In genomic region chr3:52215351-52215750, GRCh38 we compare ENCODE assay signal across 29 cellular contexts. TPM values are rescaled to one million over a fixed set of nuclear protein-coding genes. Genes with fewer than 3 reads are reported as not detected.
A peak's percentile ranks its signal among the peaks of the same experiment; 100 is the strongest.
DNase-seq lines count a peak whose midpoint lies in the region; ATAC-seq and TF ChIP-seq lines count a peak whose summit lies in the region.
"Had no signal": no experiment of that assay in that cellular context is flagged by ENCODE, and none has a peak within 500 bp of the region (broad histone marks: within the 10 kb centered on the region; RNA-seq: fewer than 3 reads in every experiment).

No MANE protein-coding gene starts in this region.

- intact Hi-C loops in right cardiac atrium (cut with DNase I), result no loop called here
- intact Hi-C loops in cardiac septum (cut with DNase I), result loop anchor here (10.0 kb wide), 1 partner anchor 211 kb away; no protein-coding TSS in a partner anchor
- intact Hi-C loops in A673 (cut with micrococcal nuclease; ENCODE audit: unreplicated experiment), result no loop called here

- H3K36me3 ChIP-seq in subcutaneous abdominal adipose tissue (ENCODE audit: control insufficient read depth in 5 of 5, insufficient read depth in 5 of 5, low read length in 5 of 5), result peaks cover 5 to 55% (median 52%) of the 10 kb centered on the region in 5 donors
- H3K36me3 ChIP-seq in A673 (ENCODE audit: insufficient read depth, low read length, poor library complexity, severe bottlenecking), result peaks cover 22% of the 10 kb centered on the region
- H3K36me3 ChIP-seq: ovary had no signal

- WGBS in right cardiac atrium, result 88% methylated on average over 7 of the region's 7 CpGs

- H3K4me3 Mint-ChIP-seq in T-helper 2 cell treated with Interferon-gamma antibody and Interleukin-4, amounts not matched to agents 5 μg/mL and 100 μg/mL, for 36 hours, result no peak overlapping the region
- peak overlapping the region; percentile 2 for H3K4me3 Mint-ChIP-seq in endothelial cell (ENCODE audit: unreplicated experiment)
- H3K4me3 Mint-ChIP-seq: stimulated activated naive CD8-positive, alpha-beta T cell treated with anti-CD3 and anti-CD28 coated beads, Interleukin-15, amount 100 ng/mL, for 72 hours had no signal

- H3K4me3 ChIP-seq in right cardiac atrium (ENCODE audit: low read length), result no peak overlapping the region
- H3K4me3 ChIP-seq in subcutaneous abdominal adipose tissue (ENCODE audit: low read depth in 1 of 5, low read length in 5 of 5), result no peak overlapping the region
- H3K4me3 ChIP-seq in A673 (ENCODE audit: low read depth, low read length, poor library complexity, severe bottlenecking), result no peak overlapping the region
- H3K4me3 ChIP-seq: body of pancreas, esophagus muscularis mucosa, lower lobe of right lung, ovary had no signal

- H3K4me1 ChIP-seq in right cardiac atrium (ENCODE audit: control insufficient read depth, insufficient read depth, low read length) (peaks cover 15% of the 10 kb centered on the region), subcutaneous abdominal adipose tissue (ENCODE audit: control insufficient read depth in 5 of 5, insufficient read depth in 5 of 5, low read length in 5 of 5) (peaks cover 14 to 67% (median 57%) of the 10 kb centered on the region in 5 donors), A673 (ENCODE audit: insufficient read depth, low read length, poor library complexity, severe bottlenecking) (no peaks in the 10 kb centered on the region)

- DNase-seq in T-helper 2 cell treated with Interferon-gamma antibody and Interleukin-4, amounts not matched to agents 5 μg/mL and 100 μg/mL, for 36 hours (ENCODE audit: low spot score), result no peak
- DNase-seq in T-helper 2 cell (no peak), right cardiac atrium (peak in 2 of 3 donors; percentile 23 to 37), cardiac septum (ENCODE audit: low spot score) (no peak), endothelial cell (ENCODE audit: low spot score) (no peak), NCI-H1048 (lab: John Stamatoyannopoulos, UW) (no peak), A673 (ENCODE audit: low spot score) (no peak)
- DNase-seq: 8988T; activated T-cell treated with anti-CD3 and anti-CD28 coated beads, Interleukin-2, amount 50 U/mL, for 1 hour; AML-193; body of pancreas; COR-L47; DND-41; effector CD8-positive, alpha-beta T cell; hypothalamus; lower lobe of right lung; NCI-H2227 treated with DMSO at 0.1 percent for 48 hours; NCI-H748 treated with DMSO at 0.1 percent for 48 hours; OCI-M1; ovary; SIG-M5; stimulated activated CD4-positive, alpha-beta T cell treated with anti-CD3 and anti-CD28 coated beads, Interleukin-12 subunit alpha, Interleukin-12 subunit beta, amount 100 ng/mL, for 4 hours; stimulated activated naive CD8-positive, alpha-beta T cell treated with anti-CD3 and anti-CD28 coated beads, Interleukin-15, amount 100 ng/mL, for 72 hours; trophoblast cell had no signal

- TF ChIP-seq CTCF in endothelial cell (IDR thresholded peaks at IDR 0.05; ENCODE audit: unreplicated experiment) (no peak), A673 (conservative IDR thresholded peaks at IDR 0.05; ENCODE audit: low read depth, low read length) (no peak)

- H3K27me3 Mint-ChIP-seq in T-helper 2 cell treated with Interferon-gamma antibody and Interleukin-4, amounts not matched to agents 5 μg/mL and 100 μg/mL, for 36 hours (ENCODE audit: low read depth), result no peaks in the 10 kb centered on the region
- H3K27me3 Mint-ChIP-seq in endothelial cell (ENCODE audit: unreplicated experiment), result peaks cover 1% of the 10 kb centered on the region
- H3K27me3 Mint-ChIP-seq: stimulated activated naive CD8-positive, alpha-beta T cell treated with anti-CD3 and anti-CD28 coated beads, Interleukin-15, amount 100 ng/mL, for 72 hours had no signal

- H3K9ac ChIP-seq in subcutaneous abdominal adipose tissue (ENCODE audit: low read length in 5 of 5), result no peak overlapping the region
- H3K9ac ChIP-seq: KMS-11 had no signal

- CTCF ChIA-PET in A673 (lab: Charles Lee), result no interaction called here

- H3K27ac ChIP-seq in right cardiac atrium (ENCODE audit: low read length) (no peak overlapping the region), subcutaneous abdominal adipose tissue (ENCODE audit: low read depth, low read length) (peak overlapping the region; percentile 78), A673 (ENCODE audit: low read depth, low read length, poor library complexity, severe bottlenecking) (no peak overlapping the region)
- H3K27ac ChIP-seq: KMS-11, lower lobe of right lung, ovary had no signal

- H3K4me1 Mint-ChIP-seq in T-helper 2 cell treated with Interferon-gamma antibody and Interleukin-4, amounts not matched to agents 5 μg/mL and 100 μg/mL, for 36 hours (ENCODE audit: low read depth), result peaks cover 38% of the 10 kb centered on the region
- peaks cover 27% of the 10 kb centered on the region for H3K4me1 Mint-ChIP-seq in endothelial cell (ENCODE audit: unreplicated experiment)

- H3K27ac Mint-ChIP-seq in T-helper 2 cell treated with Interferon-gamma antibody and Interleukin-4, amounts not matched to agents 5 μg/mL and 100 μg/mL, for 36 hours, result peak overlapping the region; percentile 57
- H3K27ac Mint-ChIP-seq in endothelial cell (ENCODE audit: unreplicated experiment), result peak overlapping the region; percentile 1

- no peaks in the 10 kb centered on the region for H3K27me3 ChIP-seq in right cardiac atrium (ENCODE audit: control insufficient read depth, insufficient read depth)
- H3K27me3 ChIP-seq in subcutaneous abdominal adipose tissue (ENCODE audit: control insufficient read depth in 5 of 5, insufficient read depth in 4 of 5, low read length in 5 of 5), result no peaks in the 10 kb centered on the region
- no peaks in the 10 kb centered on the region for H3K27me3 ChIP-seq in A673 (replicated peaks; ENCODE audit: insufficient read depth, low read depth, low read length, poor library complexity)
- H3K27me3 ChIP-seq: body of pancreas, esophagus muscularis mucosa, ovary had no signal

- no peak for ATAC-seq in right cardiac atrium
- ATAC-seq: body of pancreas; lower lobe of right lung; stimulated activated naive CD8-positive, alpha-beta T cell treated with anti-CD3 and anti-CD28 coated beads, Interleukin-15, amount 100 ng/mL, for 72 hours had no signal

- no peaks in the 10 kb centered on the region for H3K9me3 ChIP-seq in right cardiac atrium (ENCODE audit: control insufficient read depth, low read length)
- H3K9me3 ChIP-seq in subcutaneous abdominal adipose tissue (ENCODE audit: control insufficient read depth in 5 of 5, low read length in 5 of 5), result no peaks in the 10 kb centered on the region
- H3K9me3 ChIP-seq in A673 (ENCODE audit: low read depth, low read length, poor library complexity, severe bottlenecking), result no peaks in the 10 kb centered on the region
- H3K9me3 ChIP-seq: body of pancreas, esophagus muscularis mucosa, lower lobe of right lung, ovary had no signal

- POLR2A ChIA-PET in A673 (lab: Charles Lee; ENCODE audit: low non-redundant PET), result no interaction called here

- H3K36me3 Mint-ChIP-seq in T-helper 2 cell treated with Interferon-gamma antibody and Interleukin-4, amounts not matched to agents 5 μg/mL and 100 μg/mL, for 36 hours (ENCODE audit: low read depth), result peaks cover 48% of the 10 kb centered on the region
- H3K36me3 Mint-ChIP-seq in endothelial cell (ENCODE audit: low read depth, unreplicated experiment), result peaks cover 26% of the 10 kb centered on the region

- H3K9me3 Mint-ChIP-seq in T-helper 2 cell treated with Interferon-gamma antibody and Interleukin-4, amounts not matched to agents 5 μg/mL and 100 μg/mL, for 36 hours, result no peaks in the 10 kb centered on the region
- no peaks in the 10 kb centered on the region for H3K9me3 Mint-ChIP-seq in endothelial cell (ENCODE audit: unreplicated experiment)
- H3K9me3 Mint-ChIP-seq: stimulated activated naive CD8-positive, alpha-beta T cell treated with anti-CD3 and anti-CD28 coated beads, Interleukin-15, amount 100 ng/mL, for 72 hours had no signal

- no TSS peak for BruUV-seq in A673 (replicated peaks; lab: Mats Ljungman, UMichigan)

RNA-seq across cellular contexts. Expression of gene TLR9, which starts 10.1 kb away (rescaled TPM):
- total RNA-seq in right cardiac atrium (under 1 TPM; 0.09 to 0.24 (median 0.20) TPM), cardiac septum (0.16 TPM), endothelial cell (ENCODE audit: unreplicated experiment) (not detected), A673 (2021) (not detected in 2 replicates)
- polyA plus RNA-seq in right cardiac atrium, result 0.05 TPM
- total RNA-seq: frontal cortex, HT1080 had no signal

RNA-seq across cellular contexts. Expression of gene ALAS1, which starts 17.4 kb away (rescaled TPM):
- total RNA-seq in right cardiac atrium (100 to 1,000 TPM in 3 of 4 donors, 10 to 100 TPM in 1; 95.7 to 123 (median 110) TPM), cardiac septum (154 TPM), endothelial cell (ENCODE audit: unreplicated experiment) (59.1 TPM), A673 (2021) (52.2 and 58.6 TPM in 2 replicates)
- polyA plus RNA-seq in right cardiac atrium, result 119 TPM

RNA-seq across cellular contexts. Expression of gene TWF2, which starts 23.6 kb away (rescaled TPM):
- total RNA-seq in right cardiac atrium, result 10 to 100 TPM; 32.0 to 70.0 (median 45.0) TPM
- polyA plus RNA-seq in right cardiac atrium, result 56.5 TPM
- total RNA-seq in cardiac septum, result 69.5 TPM
- 85.3 TPM for total RNA-seq in endothelial cell (ENCODE audit: unreplicated experiment)
- total RNA-seq in A673 (2021), result 18.3 and 21.0 TPM in 2 replicates

RNA-seq across cellular contexts. Expression of gene PPM1M, which starts 30.2 kb away (rescaled TPM):
- total RNA-seq in right cardiac atrium (10 to 100 TPM; 11.3 to 16.3 (median 14.7) TPM), cardiac septum (8.9 TPM), endothelial cell (ENCODE audit: unreplicated experiment) (15.0 TPM), A673 (2021) (3.6 and 5.8 TPM in 2 replicates)
- 9.5 TPM for polyA plus RNA-seq in right cardiac atrium

Comparison
In these comparisons a context has a peak if more than half of its experiments do, and no peak if none do; other contexts are left out.
1. DNase-seq: peak in right cardiac atrium (2 of 3); none in T-helper 2 cell treated with Interferon-gamma antibody and Interleukin-4, amounts not matched to agents 5 μg/mL and 100 μg/mL, for 36 hours (single experiment), T-helper 2 cell (0 of 5), cardiac septum (single experiment), endothelial cell (single experiment), NCI-H1048 (single experiment) and A673 (single experiment).